ENCODE assay signal across 25 cellular contexts in genomic region chr21:42633858-42634257, GRCh38. TPM values are rescaled to one million over a fixed set of nuclear protein-coding genes. Genes with fewer than 3 reads are reported as not detected.
DNase-seq lines count a peak whose midpoint lies in the region; ATAC-seq, FAIRE-seq and TF ChIP-seq lines count a peak whose summit lies in the region.
"Had no signal": no experiment of that assay in that cellular context is flagged by ENCODE, and none has a peak within 500 bp of the region (broad histone marks: within the 10 kb centered on the region; RNA-seq: fewer than 3 reads in every experiment).

No MANE protein-coding gene starts in this region.

- no peaks in the 10 kb centered on the region for H3K36me3 ChIP-seq in kidney (ENCODE audit: control insufficient read depth in 1 of 2, insufficient read depth in 2 of 2, low read length in 2 of 2)
- H3K36me3 ChIP-seq in upper lobe of right lung: no peaks in the 10 kb centered on the region
- H3K36me3 ChIP-seq: BE2C had no signal

- no peaks in the 10 kb centered on the region for H3K9me3 Mint-ChIP-seq in activated naive CD8-positive, alpha-beta T cell treated with anti-CD3 and anti-CD28 coated beads, Interleukin-2, amount 10 ng/mL, durations not matched to agents 7 days and 5 days
- no peaks in the 10 kb centered on the region for H3K9me3 Mint-ChIP-seq in activated naive CD8-positive, alpha-beta T cell treated with anti-CD3 and anti-CD28 coated beads for 36 hours
- no peaks in the 10 kb centered on the region for H3K9me3 Mint-ChIP-seq in nephron progenitor cell
- H3K9me3 Mint-ChIP-seq in activated CD8-positive, alpha-beta T cell treated with anti-CD3 and anti-CD28 coated beads, Interleukin-2, amount 10 ng/mL, durations not matched to agents 7 days and 5 days (ENCODE audit: insufficient read depth): no peaks in the 10 kb centered on the region

- POLR2A ChIA-PET in activated naive CD8-positive, alpha-beta T cell treated with anti-CD3 and anti-CD28 coated beads, Interleukin-2, amount 10 ng/mL, durations not matched to agents 7 days and 5 days (lab: Charles Lee): no interaction called here
- POLR2A ChIA-PET in activated CD8-positive, alpha-beta T cell treated with anti-CD3 and anti-CD28 coated beads, Interleukin-2, amount 10 ng/mL, durations not matched to agents 7 days and 5 days (lab: Charles Lee): no interaction called here

- no peaks in the 10 kb centered on the region for H3K27me3 ChIP-seq in upper lobe of right lung
- H3K27me3 ChIP-seq: BE2C had no signal

- intact Hi-C loops in kidney (cut with DNase I) (no loop called here), posterior vena cava (cut with DNase I) (no loop called here), upper lobe of right lung (cut with DNase I) (no loop called here)

- no peak for FAIRE-seq in kidney (lab: Jason Lieb, UNC)
- FAIRE-seq: GM12892 had no signal

- H3K4me1 Mint-ChIP-seq in activated naive CD8-positive, alpha-beta T cell treated with anti-CD3 and anti-CD28 coated beads, Interleukin-2, amount 10 ng/mL, durations not matched to agents 7 days and 5 days: peaks cover 4% of the 10 kb centered on the region
- H3K4me1 Mint-ChIP-seq in activated naive CD8-positive, alpha-beta T cell treated with anti-CD3 and anti-CD28 coated beads for 36 hours: no peaks in the 10 kb centered on the region
- H3K4me1 Mint-ChIP-seq in nephron progenitor cell: peaks cover 16% of the 10 kb centered on the region
- H3K4me1 Mint-ChIP-seq in activated CD8-positive, alpha-beta T cell treated with anti-CD3 and anti-CD28 coated beads, Interleukin-2, amount 10 ng/mL, durations not matched to agents 7 days and 5 days (ENCODE audit: low read depth): peaks cover 8% of the 10 kb centered on the region

- H3K27ac ChIP-seq in kidney (ENCODE audit: low read depth in 2 of 2, low read length in 2 of 2) (no peak overlapping the region), upper lobe of right lung (no peak overlapping the region)
- H3K27ac ChIP-seq: RWPE1 had no signal

- CTCF ChIA-PET in activated CD8-positive, alpha-beta T cell treated with anti-CD3 and anti-CD28 coated beads, Interleukin-2, amount 10 ng/mL, durations not matched to agents 7 days and 5 days (lab: Charles Lee): no interaction called here

- no peak overlapping the region for H3K9ac ChIP-seq in kidney (ENCODE audit: low read length in 2 of 2)

- no peak overlapping the region for H3K4me3 Mint-ChIP-seq in activated naive CD8-positive, alpha-beta T cell treated with anti-CD3 and anti-CD28 coated beads, Interleukin-2, amount 10 ng/mL, durations not matched to agents 7 days and 5 days
- no peak overlapping the region for H3K4me3 Mint-ChIP-seq in activated naive CD8-positive, alpha-beta T cell treated with anti-CD3 and anti-CD28 coated beads for 36 hours
- no peak overlapping the region for H3K4me3 Mint-ChIP-seq in nephron progenitor cell
- no peak overlapping the region for H3K4me3 Mint-ChIP-seq in activated CD8-positive, alpha-beta T cell treated with anti-CD3 and anti-CD28 coated beads, Interleukin-2, amount 10 ng/mL, durations not matched to agents 7 days and 5 days
- H3K4me3 Mint-ChIP-seq: H9, HFFc6 had no signal

- ATAC-seq in activated naive CD8-positive, alpha-beta T cell treated with anti-CD3 and anti-CD28 coated beads, Interleukin-2, amount 10 ng/mL, durations not matched to agents 7 days and 5 days (ENCODE audit: low read depth): no peak
- peak; percentile 17 for ATAC-seq in upper lobe of right lung
- ATAC-seq in activated CD8-positive, alpha-beta T cell treated with anti-CD3 and anti-CD28 coated beads, Interleukin-2, amount 10 ng/mL, durations not matched to agents 7 days and 5 days: no peak
- ATAC-seq in HG03460 (IDR thresholded peaks at IDR 0.05; ENCODE audit: unreplicated experiment): no peak

- DNase-seq in activated naive CD8-positive, alpha-beta T cell treated with anti-CD3 and anti-CD28 coated beads, Interleukin-2, amount 10 ng/mL, durations not matched to agents 7 days and 5 days: peak; percentile 20
- DNase-seq in activated naive CD8-positive, alpha-beta T cell treated with anti-CD3 and anti-CD28 coated beads for 36 hours: no peak
- DNase-seq in kidney: peak; percentile 54
- peak; percentile 72 for DNase-seq in posterior vena cava (ENCODE audit: low spot score)
- DNase-seq in upper lobe of right lung: peak; percentile 54
- DNase-seq in nephron progenitor cell: no peak
- DNase-seq in activated CD8-positive, alpha-beta T cell treated with anti-CD3 and anti-CD28 coated beads, Interleukin-2, amount 10 ng/mL, durations not matched to agents 7 days and 5 days: no peak
- DNase-seq: 8988T, ACHN, BE2C, DMS153, DND-41, H9, HFFc6, NCI-H1048, NCI-H1417, NCI-H1694, NCI-H2029 treated with DMSO at 0.1 percent for 48 hours, NCI-H2227 treated with DMSO at 0.1 percent for 48 hours, NCI-H510A, NCI-H69, SHP77 treated with DMSO at 0.1 percent for 48 hours had no signal

- no peak for TF ChIP-seq CTCF in kidney (IDR thresholded peaks at IDR 0.05; ENCODE audit: borderline replicate concordance, extremely low read depth, insufficient read depth)
- no peak for TF ChIP-seq CTCF in upper lobe of right lung (IDR thresholded peaks at IDR 0.05)
- no peak for TF ChIP-seq CTCF in nephron progenitor cell (IDR thresholded peaks at IDR 0.05)

- no peaks in the 10 kb centered on the region for H3K4me1 ChIP-seq in kidney (ENCODE audit: control insufficient read depth in 1 of 2, insufficient read depth in 1 of 2, low read depth in 1 of 2, low read length in 2 of 2)
- H3K4me1 ChIP-seq in upper lobe of right lung: peaks cover 10% of the 10 kb centered on the region
- H3K4me1 ChIP-seq: BE2C had no signal

- H3K27ac Mint-ChIP-seq in activated naive CD8-positive, alpha-beta T cell treated with anti-CD3 and anti-CD28 coated beads, Interleukin-2, amount 10 ng/mL, durations not matched to agents 7 days and 5 days: no peak overlapping the region
- no peak overlapping the region for H3K27ac Mint-ChIP-seq in activated naive CD8-positive, alpha-beta T cell treated with anti-CD3 and anti-CD28 coated beads for 36 hours
- H3K27ac Mint-ChIP-seq in nephron progenitor cell: no peak overlapping the region
- no peak overlapping the region for H3K27ac Mint-ChIP-seq in activated CD8-positive, alpha-beta T cell treated with anti-CD3 and anti-CD28 coated beads, Interleukin-2, amount 10 ng/mL, durations not matched to agents 7 days and 5 days
- H3K27ac Mint-ChIP-seq: H9, HFFc6 had no signal

- H3K36me3 Mint-ChIP-seq in activated naive CD8-positive, alpha-beta T cell treated with anti-CD3 and anti-CD28 coated beads, Interleukin-2, amount 10 ng/mL, durations not matched to agents 7 days and 5 days: no peaks in the 10 kb centered on the region
- no peaks in the 10 kb centered on the region for H3K36me3 Mint-ChIP-seq in activated naive CD8-positive, alpha-beta T cell treated with anti-CD3 and anti-CD28 coated beads for 36 hours
- no peaks in the 10 kb centered on the region for H3K36me3 Mint-ChIP-seq in nephron progenitor cell (ENCODE audit: low read depth)
- H3K36me3 Mint-ChIP-seq in activated CD8-positive, alpha-beta T cell treated with anti-CD3 and anti-CD28 coated beads, Interleukin-2, amount 10 ng/mL, durations not matched to agents 7 days and 5 days (ENCODE audit: low read depth): no peaks in the 10 kb centered on the region

- H3K4me3 ChIP-seq in kidney (ENCODE audit: low read length in 2 of 2) (no peak overlapping the region), upper lobe of right lung (no peak overlapping the region)

- H3K27me3 Mint-ChIP-seq in activated naive CD8-positive, alpha-beta T cell treated with anti-CD3 and anti-CD28 coated beads, Interleukin-2, amount 10 ng/mL, durations not matched to agents 7 days and 5 days: no peaks in the 10 kb centered on the region
- no peaks in the 10 kb centered on the region for H3K27me3 Mint-ChIP-seq in activated naive CD8-positive, alpha-beta T cell treated with anti-CD3 and anti-CD28 coated beads for 36 hours
- peaks cover 7% of the 10 kb centered on the region for H3K27me3 Mint-ChIP-seq in nephron progenitor cell (ENCODE audit: low read depth, poor library complexity)
- H3K27me3 Mint-ChIP-seq in activated CD8-positive, alpha-beta T cell treated with anti-CD3 and anti-CD28 coated beads, Interleukin-2, amount 10 ng/mL, durations not matched to agents 7 days and 5 days (ENCODE audit: low read depth): peaks cover 3% of the 10 kb centered on the region

- H3K9me3 ChIP-seq in kidney (ENCODE audit: control insufficient read depth in 1 of 2, low read length in 2 of 2) (no peaks in the 10 kb centered on the region), upper lobe of right lung (no peaks in the 10 kb centered on the region)

RNA-seq across cellular contexts. Expression of gene PDE9A, which starts 19.6 kb away (rescaled TPM):
- total RNA-seq in activated naive CD8-positive, alpha-beta T cell treated with anti-CD3 and anti-CD28 coated beads, Interleukin-2, amount 10 ng/mL, durations not matched to agents 7 days and 5 days: 1 to 10 TPM; 7.5 to 9.5 TPM
- total RNA-seq in activated naive CD8-positive, alpha-beta T cell treated with anti-CD3 and anti-CD28 coated beads for 36 hours: 1 to 10 TPM; 6.5 to 7.7 TPM
- total RNA-seq in kidney (39.0 TPM), posterior vena cava (1 to 10 TPM; 4.0 to 5.6 TPM), upper lobe of right lung (15.3 TPM)
- 30.1 TPM for polyA plus RNA-seq in kidney (ENCODE audit: insufficient read depth, low read depth, low replicate concordance)
- total RNA-seq in activated CD8-positive, alpha-beta T cell treated with anti-CD3 and anti-CD28 coated beads, Interleukin-2, amount 10 ng/mL, durations not matched to agents 7 days and 5 days: 10 to 100 TPM in 1 of 2 experiments, 1 to 10 TPM in 1; 8.3 to 10.8 TPM
- total RNA-seq: HFFc6 had no signal

Comparison
In these comparisons a context has a peak if more than half of its experiments do, and no peak if none do; other contexts are left out.
1. DNase-seq: peak in activated naive CD8-positive, alpha-beta T cell treated with anti-CD3 and anti-CD28 coated beads, Interleukin-2, amount 10 ng/mL, durations not matched to agents 7 days and 5 days (single experiment), kidney (single experiment), posterior vena cava (single experiment) and upper lobe of right lung (single experiment); none in activated naive CD8-positive, alpha-beta T cell treated with anti-CD3 and anti-CD28 coated beads for 36 hours (single experiment), nephron progenitor cell (single experiment) and activated CD8-positive, alpha-beta T cell treated with anti-CD3 and anti-CD28 coated beads, Interleukin-2, amount 10 ng/mL, durations not matched to agents 7 days and 5 days (single experiment).